ENCODE assay signal across 13 cellular contexts in genomic region chr4:53019485-53020382, GRCh38.
A peak's percentile ranks its signal among the peaks of the same experiment; 100 is the strongest.
DNase-seq lines count a peak whose midpoint lies in the region; ATAC-seq and TF ChIP-seq lines count a peak whose summit lies in the region.
"Had no signal": no experiment of that assay in that cellular context is flagged by ENCODE, and none has a peak within 500 bp of the region (broad histone marks: within the 10 kb centered on the region; RNA-seq: fewer than 3 reads in every experiment).

No MANE protein-coding gene starts in this region.

- H2AFZ ChIP-seq in PC-3 (ENCODE audit: low read length), result no peak overlapping the region
- H2AFZ ChIP-seq in MM.1S (ENCODE audit: low read length), result no peak overlapping the region

- H3K9me3 Mint-ChIP-seq in T-cell, result no peaks in the 10 kb centered on the region
- no peaks in the 10 kb centered on the region for H3K9me3 Mint-ChIP-seq in naive thymus-derived CD8-positive, alpha-beta T cell
- H3K9me3 Mint-ChIP-seq: CD14-positive monocyte had no signal

- peaks cover 0 to 12% (median 0%) of the 10 kb centered on the region in 3 donors for H3K4me1 Mint-ChIP-seq in T-cell
- peaks cover 0 to 9% (median 0%) of the 10 kb centered on the region in 4 donors for H3K4me1 Mint-ChIP-seq in naive thymus-derived CD8-positive, alpha-beta T cell

- intact Hi-C loops in PC-3 (cut with micrococcal nuclease), result loop anchor here (5.0 to 10.0 kb wide), 2 partner anchors 173 to 345 kb away; partner anchors contain the start of gene SCFD2

- no peaks in the 10 kb centered on the region for H3K27me3 Mint-ChIP-seq in T-cell
- no peaks in the 10 kb centered on the region for H3K27me3 Mint-ChIP-seq in naive thymus-derived CD8-positive, alpha-beta T cell

- no peaks in the 10 kb centered on the region for H3K9me3 ChIP-seq in PC-3 (ENCODE audit: low read length)
- no peaks in the 10 kb centered on the region for H3K9me3 ChIP-seq in MM.1S (replicated peaks; ENCODE audit: insufficient read depth, low read length)

- no peak overlapping the region for H3K27ac Mint-ChIP-seq in T-cell
- H3K27ac Mint-ChIP-seq in naive thymus-derived CD8-positive, alpha-beta T cell, result no peak overlapping the region

- H3K4me2 ChIP-seq in PC-3 (ENCODE audit: low read length) (no peak overlapping the region), MM.1S (ENCODE audit: low read depth, low read length) (no peak overlapping the region)

- H3K36me3 ChIP-seq in PC-3 (ENCODE audit: low read depth, low read length), result no peaks in the 10 kb centered on the region
- H3K36me3 ChIP-seq in MM.1S (replicated peaks; ENCODE audit: insufficient read depth, low read length), result no peaks in the 10 kb centered on the region

- H4K20me1 ChIP-seq in PC-3 (ENCODE audit: low read length) (no peaks in the 10 kb centered on the region), MM.1S (ENCODE audit: insufficient read depth, low read length) (no peaks in the 10 kb centered on the region)

- no peaks in the 10 kb centered on the region for H3K9me2 ChIP-seq in PC-3 (replicated peaks; ENCODE audit: low read length)
- no peaks in the 10 kb centered on the region for H3K9me2 ChIP-seq in MM.1S (replicated peaks; ENCODE audit: insufficient read depth, low read length)

- H3K9ac ChIP-seq in PC-3 (ENCODE audit: low read length) (no peak overlapping the region), MM.1S (ENCODE audit: low read length) (no peak overlapping the region)

- peaks cover 9% of the 10 kb centered on the region for H3K36me3 Mint-ChIP-seq in T-cell
- peaks cover 0 to 7% (median 0%) of the 10 kb centered on the region in 3 donors for H3K36me3 Mint-ChIP-seq in naive thymus-derived CD8-positive, alpha-beta T cell

- H3K27ac ChIP-seq in PC-3 (ENCODE audit: low read length), result no peak overlapping the region
- H3K27ac ChIP-seq in MM.1S (ENCODE audit: low read length), result no peak overlapping the region

- DNase-seq in COLO829 (ENCODE audit: low spot score) (peak; percentile 76), PC-3 (peak; percentile 27), dermis blood vessel endothelial cell (peak; percentile 40), myocyte (ENCODE audit: low read depth) (peak; percentile 43), T-cell (no peak), MM.1S (no peak)
- DNase-seq in naive thymus-derived CD8-positive, alpha-beta T cell, result no peak
- DNase-seq: activated CD4-positive, CD25-positive, alpha-beta regulatory T cell; activated effector memory CD4-positive, alpha-beta T cell treated with anti-CD3 and anti-CD28 coated beads, Interleukin-2, amount 50 U/mL, for 16 hours; NCI-H1092 treated with DMSO at 0.1 percent for 48 hours; posterior cingulate gyrus had no signal

- POLR2A ChIA-PET in PC-3 (lab: Charles Lee; ENCODE audit: unreplicated experiment) (no interaction called here), T-cell (lab: Charles Lee) (interaction anchor here in 1 of 2 donors (0.6 kb wide), 1 partner anchor 452 kb away, joined by 3 read pairs; no protein-coding TSS in a partner anchor)
- POLR2A ChIA-PET in naive thymus-derived CD8-positive, alpha-beta T cell (lab: Charles Lee), result no interaction called here

- H3K4me3 Mint-ChIP-seq in T-cell, result no peak overlapping the region
- H3K4me3 Mint-ChIP-seq in naive thymus-derived CD8-positive, alpha-beta T cell, result no peak overlapping the region
- H3K4me3 Mint-ChIP-seq: CD14-positive monocyte had no signal

- CTCF ChIA-PET in PC-3 (lab: Charles Lee), result interaction anchor here (1.8 kb wide), 1 partner anchor 1214 kb away, joined by 5 read pairs; no protein-coding TSS in a partner anchor
- CTCF ChIA-PET in T-cell (lab: Charles Lee), result no interaction called here

- H3K27me3 ChIP-seq in PC-3 (ENCODE audit: low read length), result no peaks in the 10 kb centered on the region
- no peaks in the 10 kb centered on the region for H3K27me3 ChIP-seq in MM.1S (replicated peaks; ENCODE audit: insufficient read depth, low read length)

- peaks cover 7% of the 10 kb centered on the region for H3K4me1 ChIP-seq in PC-3 (ENCODE audit: insufficient read depth, low read length)
- H3K4me1 ChIP-seq in MM.1S (ENCODE audit: low read length), result peaks cover 3% of the 10 kb centered on the region; the same call in 1 of the 2 replicates

- H3K79me2 ChIP-seq in PC-3 (ENCODE audit: low read length) (no peaks in the 10 kb centered on the region), MM.1S (ENCODE audit: low read length) (no peaks in the 10 kb centered on the region)

- H3F3A ChIP-seq in PC-3 (ENCODE audit: low read length, unreplicated experiment) (no peaks in the 10 kb centered on the region), MM.1S (ENCODE audit: insufficient read depth, low read length) (no peaks in the 10 kb centered on the region)

- BruUV-seq in PC-3 (replicated peaks; lab: Mats Ljungman, UMichigan), result no TSS peak

- H3K4me3 ChIP-seq in PC-3 (ENCODE audit: low read length), result no peak overlapping the region
- no peak overlapping the region for H3K4me3 ChIP-seq in MM.1S (ENCODE audit: low read length)

- TF ChIP-seq CTCF in PC-3 (conservative IDR thresholded peaks at IDR 0.05; ENCODE audit: low read depth, low read length) (no peak), MM.1S (IDR thresholded peaks at IDR 0.05; ENCODE audit: low read length) (no peak)

- ATAC-seq in PC-3 (no peak), T-cell (replicated peaks in 1 of 4) (no peak), HG02852 (IDR thresholded peaks at IDR 0.05; ENCODE audit: unreplicated experiment) (no peak)
- no peak for ATAC-seq in naive thymus-derived CD8-positive, alpha-beta T cell

Comparison
In these comparisons a context has a peak if more than half of its experiments do, and no peak if none do; other contexts are left out.
1. DNase-seq: peak in COLO829 (single experiment), PC-3 (single experiment), dermis blood vessel endothelial cell (single experiment) and myocyte (single experiment); none in T-cell (0 of 34), naive thymus-derived CD8-positive, alpha-beta T cell (0 of 10) and MM.1S (single experiment).